12 cellular contexts compared by ENCODE assay signal in genomic region chr15:85462029-85462428, GRCh38.
"Had no signal": no experiment of that assay in that cellular context is flagged by ENCODE, and none has a peak within 500 bp of the region (broad histone marks: within the 10 kb centered on the region; RNA-seq: fewer than 3 reads in every experiment).

No MANE protein-coding gene starts in this region.

- H3K27me3 Mint-ChIP-seq: progenitor cell of endocrine pancreas had no signal

- H3K27ac Mint-ChIP-seq: activated T-helper 2 cell treated with anti-CD3 and anti-CD28 coated beads, Interferon-gamma antibody, Interleukin-2, Interleukin-4, amounts not matched to agents 10 μg/mL and 5 μg/mL and 100 μg/mL, durations not matched to agents 14 hours and 24 hours and 36 hours; natural killer cell; progenitor cell of endocrine pancreas had no signal

- H3K9me3 Mint-ChIP-seq: activated T-helper 2 cell treated with anti-CD3 and anti-CD28 coated beads, Interferon-gamma antibody, Interleukin-2, Interleukin-4, amounts not matched to agents 10 μg/mL and 5 μg/mL and 100 μg/mL, durations not matched to agents 14 hours and 24 hours and 36 hours; natural killer cell had no signal

- H3K36me3 Mint-ChIP-seq: natural killer cell had no signal

- H3K4me3 Mint-ChIP-seq: natural killer cell had no signal

- H3K27ac ChIP-seq: skin epidermis had no signal

- H3K36me3 ChIP-seq: right atrium auricular region had no signal

- H3K9me3 ChIP-seq: mucosa of descending colon, right atrium auricular region had no signal

- ATAC-seq: activated CD4-positive, CD25-positive, alpha-beta regulatory T cell treated with anti-CD3 and anti-CD28 coated beads, Interleukin-2, amount 50 U/mL, for 24 hours; esophagus mucosa; left lobe of liver; mucosa of descending colon; natural killer cell had no signal

- DNase-seq: activated naive CD4-positive, alpha-beta T cell treated with anti-CD3 and anti-CD28 coated beads, Interleukin-2, amount 50 U/mL, for 16 hours; mucosa of descending colon; natural killer cell; occipital lobe; T-helper 9 cell had no signal

- H3K4me3 ChIP-seq: mucosa of descending colon, right atrium auricular region, skin epidermis had no signal

- H3K27me3 ChIP-seq: right atrium auricular region had no signal
